ENCODE assay signal across 8 cellular contexts in the genomic region with DNA sequence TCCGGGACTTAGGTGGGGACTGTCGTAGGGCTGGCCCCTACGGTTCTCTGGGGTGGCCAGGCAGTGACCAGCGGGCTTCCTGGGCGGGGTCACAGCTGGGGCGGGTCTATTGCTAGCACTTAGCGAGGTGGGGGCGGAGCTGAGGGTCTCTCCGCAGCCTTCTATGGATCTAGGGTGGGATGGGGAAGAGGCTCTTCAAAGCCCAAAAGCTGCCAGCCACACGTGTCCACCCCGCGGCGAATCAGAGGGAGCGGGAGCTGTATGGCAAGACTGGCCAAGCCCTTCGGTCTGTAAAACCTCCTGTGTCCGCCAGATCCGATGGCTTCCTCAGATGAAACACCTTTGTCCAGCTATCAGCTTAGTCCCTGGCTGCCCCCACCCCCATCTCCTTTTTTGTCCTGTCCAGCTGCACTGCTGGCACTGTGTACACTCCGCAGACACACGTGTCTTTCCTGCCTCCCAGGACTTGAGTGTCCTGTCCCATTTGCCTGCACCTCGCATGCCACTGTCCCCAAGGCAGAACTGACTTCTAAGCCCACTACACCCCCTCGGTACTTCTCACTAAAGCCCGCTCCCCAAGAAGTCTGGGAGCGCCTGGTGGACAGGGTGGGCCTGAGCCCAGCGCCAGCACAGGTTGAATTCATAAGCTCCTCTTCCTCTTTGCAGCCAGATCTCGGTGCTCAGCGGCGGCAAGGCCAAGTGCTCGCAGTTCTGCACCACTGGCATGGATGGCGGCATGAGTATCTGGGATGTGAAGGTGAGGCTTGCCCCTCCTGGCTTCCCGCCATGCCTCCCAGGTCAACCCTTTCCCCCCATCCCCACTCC. TPM values are rescaled to one million over a fixed set of nuclear protein-coding genes. Genes with fewer than 3 reads are reported as not detected.
DNase-seq lines count a peak whose midpoint lies in the region; ATAC-seq lines count a peak whose summit lies in the region.

No MANE protein-coding gene starts in this region.

- H3K4me3 ChIP-seq in effector memory CD4-positive, alpha-beta T cell (ENCODE audit: insufficient read depth, low read depth, low read length, poor library complexity, severe bottlenecking) = peak overlapping the region; percentile 45

- no peaks in the 10 kb centered on the region for H3K27me3 Mint-ChIP-seq in natural killer cell treated with Interleukin-12 subunit alpha and Interleukin-12 subunit beta and Interleukin-15 and Interleukin-18, amount 100 ng/mL, for 72 hours

- H3K9me3 ChIP-seq in effector memory CD4-positive, alpha-beta T cell (ENCODE audit: control insufficient read depth, low read length) = no peaks in the 10 kb centered on the region

- H3K27ac ChIP-seq in effector memory CD4-positive, alpha-beta T cell (ENCODE audit: insufficient read depth, low read length, poor library complexity, severe bottlenecking) = peak overlapping the region; percentile 74

- no peaks in the 10 kb centered on the region for H3K9me3 Mint-ChIP-seq in natural killer cell treated with Interleukin-12 subunit alpha and Interleukin-12 subunit beta and Interleukin-15 and Interleukin-18, amount 100 ng/mL, for 72 hours

- peaks cover 17% of the 10 kb centered on the region for H3K4me1 ChIP-seq in effector memory CD4-positive, alpha-beta T cell (ENCODE audit: control insufficient read depth, insufficient read depth, low read length, poor library complexity, severe bottlenecking)

- H3K27me3 ChIP-seq in effector memory CD4-positive, alpha-beta T cell (replicated peaks; ENCODE audit: control insufficient read depth, insufficient read depth, low read length, poor library complexity, severe bottlenecking) = no peaks in the 10 kb centered on the region

- H3K27ac Mint-ChIP-seq in natural killer cell treated with Interleukin-12 subunit alpha and Interleukin-12 subunit beta and Interleukin-15 and Interleukin-18, amount 100 ng/mL, for 72 hours = peak overlapping the region; percentile 62 to 76

- H3K4me3 Mint-ChIP-seq in natural killer cell treated with Interleukin-12 subunit alpha and Interleukin-12 subunit beta and Interleukin-15 and Interleukin-18, amount 100 ng/mL, for 72 hours = peak overlapping the region; percentile 70

- H3K36me3 Mint-ChIP-seq in natural killer cell treated with Interleukin-12 subunit alpha and Interleukin-12 subunit beta and Interleukin-15 and Interleukin-18, amount 100 ng/mL, for 72 hours = peaks cover 2% of the 10 kb centered on the region

- peaks cover 69% of the 10 kb centered on the region for H3K36me3 ChIP-seq in effector memory CD4-positive, alpha-beta T cell (ENCODE audit: control insufficient read depth, insufficient read depth, low read length)

- ATAC-seq in GM21447 (IDR thresholded peaks at IDR 0.05; ENCODE audit: unreplicated experiment) (peak; percentile 10), HG03095 (IDR thresholded peaks at IDR 0.05; ENCODE audit: unreplicated experiment) (no peak)
- ATAC-seq in natural killer cell treated with Interleukin-12 subunit alpha and Interleukin-12 subunit beta and Interleukin-15 and Interleukin-18, amount 100 ng/mL, for 72 hours = peak; percentile 63 to 80

- DNase-seq in NCI-H82 treated with DMSO at 0.1 percent for 48 hours (lab: John Stamatoyannopoulos, UW; ENCODE audit: unreplicated experiment) (peak; percentile 82), NCI-H226 (no peak), ureter (ENCODE audit: low spot score) (no peak), epidermal melanocyte (ENCODE audit: insufficient read length, low spot score) (no peak)
- no peak for DNase-seq in effector memory CD4-positive, alpha-beta T cell
- DNase-seq in natural killer cell treated with Interleukin-12 subunit alpha and Interleukin-12 subunit beta and Interleukin-15 and Interleukin-18, amount 100 ng/mL, for 72 hours (ENCODE audit: low spot score) = no peak

- peaks cover 17 to 20% of the 10 kb centered on the region in 2 donors for H3K4me1 Mint-ChIP-seq in natural killer cell treated with Interleukin-12 subunit alpha and Interleukin-12 subunit beta and Interleukin-15 and Interleukin-18, amount 100 ng/mL, for 72 hours (ENCODE audit: low read depth in 2 of 2)

RNA-seq across cellular contexts. Expression of a gene that starts 14.8 kb away (rescaled TPM):
- 100 to 1,000 TPM; 114 to 145 TPM for total RNA-seq in natural killer cell treated with Interleukin-12 subunit alpha and Interleukin-12 subunit beta and Interleukin-15 and Interleukin-18, amount 100 ng/mL, for 72 hours
- 95.1 TPM for total RNA-seq in ureter

RNA-seq across cellular contexts. Expression of a gene that starts 15.2 kb away (rescaled TPM):
- total RNA-seq in natural killer cell treated with Interleukin-12 subunit alpha and Interleukin-12 subunit beta and Interleukin-15 and Interleukin-18, amount 100 ng/mL, for 72 hours = 100 to 1,000 TPM; 145 to 147 TPM
- 104 TPM for total RNA-seq in ureter

RNA-seq across cellular contexts. Expression of a gene that starts 19.0 kb away (rescaled TPM):
- total RNA-seq in natural killer cell treated with Interleukin-12 subunit alpha and Interleukin-12 subunit beta and Interleukin-15 and Interleukin-18, amount 100 ng/mL, for 72 hours = 100 to 1,000 TPM; 286 to 366 TPM
- total RNA-seq in ureter = 94.0 TPM

RNA-seq across cellular contexts. Expression of a gene that starts 45.0 kb away (rescaled TPM):
- 10 to 100 TPM in 1 of 2 donors, 1 to 10 TPM in 1; 5.9 to 15.3 TPM for total RNA-seq in natural killer cell treated with Interleukin-12 subunit alpha and Interleukin-12 subunit beta and Interleukin-15 and Interleukin-18, amount 100 ng/mL, for 72 hours
- total RNA-seq in ureter = 6.6 TPM

RNA-seq across cellular contexts. Expression of a gene that starts 45.2 kb away (rescaled TPM):
- 10 to 100 TPM; 51.1 to 91.1 TPM for total RNA-seq in natural killer cell treated with Interleukin-12 subunit alpha and Interleukin-12 subunit beta and Interleukin-15 and Interleukin-18, amount 100 ng/mL, for 72 hours
- total RNA-seq in ureter = 40.8 TPM
